ENCODE assay signal across 10 cellular contexts in genomic region chr5:158406884-158407790, GRCh38.
DNase-seq lines count a peak whose midpoint lies in the region; ATAC-seq, FAIRE-seq and TF ChIP-seq lines count a peak whose summit lies in the region.
"Had no signal": no experiment of that assay in that cellular context is flagged by ENCODE, and none has a peak within 500 bp of the region (broad histone marks: within the 10 kb centered on the region; RNA-seq: fewer than 3 reads in every experiment).

No MANE protein-coding gene starts in this region.

- TF ChIP-seq POLR2A in K562 (conservative IDR thresholded peaks at IDR 0.05) = no peak

- H3K4me1 Mint-ChIP-seq in activated naive CD4-positive, alpha-beta T cell treated with anti-CD3 and anti-CD28 coated beads, Interleukin-2, amount 10 ng/mL, durations not matched to agents 7 days and 5 days = no peaks in the 10 kb centered on the region

- CTCF ChIA-PET in activated naive CD4-positive, alpha-beta T cell treated with anti-CD3 and anti-CD28 coated beads, Interleukin-2, amount 10 ng/mL, durations not matched to agents 7 days and 5 days (lab: Charles Lee) = interaction anchor here (0.5 kb wide), 1 partner anchor 41 kb away, joined by 3 read pairs; no protein-coding TSS in a partner anchor
- CTCF ChIA-PET in K562 (lab: Yijun Ruan, JAX; ENCODE audit: low intra/inter-chr PET ratio) = no interaction called here

- H3K4me1 ChIP-seq in K562 (replicated peaks in 1 of 2; ENCODE audit: control insufficient read depth in 2 of 2, insufficient read depth in 2 of 2, low read length in 2 of 2) = no peaks in the 10 kb centered on the region
- H3K4me1 ChIP-seq in smooth muscle cell (ENCODE audit: low read depth) = no peaks in the 10 kb centered on the region

- H4K20me1 ChIP-seq in K562 (replicated peaks; ENCODE audit: control insufficient read depth, insufficient read depth, low read length) = no peaks in the 10 kb centered on the region
- no peaks in the 10 kb centered on the region for H4K20me1 ChIP-seq in smooth muscle cell (ENCODE audit: low read depth)

- H3K9ac ChIP-seq in K562 (ENCODE audit: insufficient read depth in 1 of 2, low read depth in 2 of 2, low read length in 2 of 2) (no peak overlapping the region), smooth muscle cell (ENCODE audit: low read depth) (peak overlapping the region; percentile 60)

- H3K79me2 ChIP-seq in K562 (ENCODE audit: control insufficient read depth, insufficient read depth, low read length) (no peaks in the 10 kb centered on the region), smooth muscle cell (ENCODE audit: low read depth) (no peaks in the 10 kb centered on the region)

- BruUV-seq in K562 (replicated peaks; lab: Mats Ljungman, UMichigan) = no TSS peak

- H3K27ac ChIP-seq in K562 (ENCODE audit: extremely low read depth, low read depth, low read length) = no peak overlapping the region
- H3K27ac ChIP-seq in smooth muscle cell (ENCODE audit: low read depth) = peak overlapping the region; percentile 90

- H3K36me3 ChIP-seq in K562 (ENCODE audit: control insufficient read depth, insufficient read depth, low read length) (no peaks in the 10 kb centered on the region), smooth muscle cell (ENCODE audit: low read depth) (no peaks in the 10 kb centered on the region)

- H3K27ac Mint-ChIP-seq in activated naive CD4-positive, alpha-beta T cell treated with anti-CD3 and anti-CD28 coated beads, Interleukin-2, amount 50 U/mL, for 72 hours = no peak overlapping the region
- H3K27ac Mint-ChIP-seq in activated naive CD4-positive, alpha-beta T cell treated with anti-CD3 and anti-CD28 coated beads, Interleukin-2, amount 10 ng/mL, durations not matched to agents 7 days and 5 days = no peak overlapping the region

- in situ Hi-C loops in K562 (cut with MboI) = no loop called here

- POLR2A ChIA-PET in K562 (lab: Yijun Ruan, JAX) = no interaction called here

- under 1% methylated on average over 4 of the region's 4 CpGs for WGBS in K562 (ENCODE audit: insufficient coverage, low coverage, missing lambda C conversion rate)
- WGBS in smooth muscle cell (ENCODE audit: low lambda C conversion rate) = 46% methylated on average over 4 of the region's 4 CpGs

- no peak for FAIRE-seq in K562 (lab: Jason Lieb, UNC)

- H3K4me2 ChIP-seq in K562 (ENCODE audit: insufficient read depth, low read length) (no peak overlapping the region), smooth muscle cell (peak overlapping the region; percentile 52)

- DNase-seq in activated naive CD4-positive, alpha-beta T cell treated with anti-CD3 and anti-CD28 coated beads, Interleukin-2, amount 50 U/mL, for 72 hours (ENCODE audit: low spot score in 2 of 2) = no peak
- no peak for DNase-seq in activated naive CD4-positive, alpha-beta T cell treated with anti-CD3 and anti-CD28 coated beads, Interleukin-2, amount 10 ng/mL, durations not matched to agents 7 days and 5 days
- no peak for DNase-seq in K562 (ENCODE audit: extremely low read depth in 1 of 4, low spot score in 3 of 4)
- DNase-seq in smooth muscle cell (lab: John Stamatoyannopoulos, UW; ENCODE audit: unreplicated experiment) = no peak
- no peak for DNase-seq in stimulated activated CD4-positive, alpha-beta T cell treated with anti-CD3 and anti-CD28 coated beads, Interleukin-4, amount 100 ng/mL, for 1 hour
- DNase-seq: activated naive CD4-positive, alpha-beta T cell treated with anti-CD3 and anti-CD28 coated beads, Interleukin-2, amount 50 U/mL, for 16 hours; foreskin melanocyte had no signal

- no peaks in the 10 kb centered on the region for H3K27me3 Mint-ChIP-seq in activated naive CD4-positive, alpha-beta T cell treated with anti-CD3 and anti-CD28 coated beads, Interleukin-2, amount 10 ng/mL, durations not matched to agents 7 days and 5 days

- no peak overlapping the region for H3K4me3 Mint-ChIP-seq in activated naive CD4-positive, alpha-beta T cell treated with anti-CD3 and anti-CD28 coated beads, Interleukin-2, amount 10 ng/mL, durations not matched to agents 7 days and 5 days

- H2AFZ ChIP-seq in K562 (ENCODE audit: low read depth, low read length) (no peak overlapping the region), smooth muscle cell (ENCODE audit: low read depth) (no peak overlapping the region)

- no peak for TF ChIP-seq RAD21 in K562 (CRISPR knock-in tag; conservative IDR thresholded peaks at IDR 0.05 in 1 of 2, IDR thresholded peaks at IDR 0.05 in 1 of 2)

- no peak for TF ChIP-seq CTCF in K562 (IDR thresholded peaks at IDR 0.05 in 2 of 3, conservative IDR thresholded peaks at IDR 0.05 in 1 of 3; ENCODE audit: insufficient read depth in 2 of 3, low read depth in 1 of 3, low read length in 3 of 3)
- TF ChIP-seq CTCF in smooth muscle cell (IDR thresholded peaks at IDR 0.05; ENCODE audit: borderline replicate concordance, insufficient read depth, poor library complexity, severe bottlenecking) = no peak

- intact Hi-C loops in K562 (cut with micrococcal nuclease) = no loop called here

- ATAC-seq in activated naive CD4-positive, alpha-beta T cell treated with anti-CD3 and anti-CD28 coated beads, Interleukin-2, amount 50 U/mL, for 72 hours = peak; percentile 48 to 97
- ATAC-seq in HG03469 (IDR thresholded peaks at IDR 0.05; ENCODE audit: unreplicated experiment) (peak; percentile 40), K562 (no peak), GM19328 (IDR thresholded peaks at IDR 0.05; ENCODE audit: unreplicated experiment) (no peak), GM21786 (IDR thresholded peaks at IDR 0.05; ENCODE audit: unreplicated experiment) (no peak)

- H3F3A ChIP-seq in smooth muscle cell (ENCODE audit: low read depth) = peaks cover 5% of the 10 kb centered on the region

- H3K4me3 ChIP-seq in K562 = no peak overlapping the region
- H3K4me3 ChIP-seq in smooth muscle cell = no peak overlapping the region

- no peak for TF ChIP-seq EP300 in K562 (IDR thresholded peaks at IDR 0.05; ENCODE audit: low read length)

- no peaks in the 10 kb centered on the region; the same call in 1 of the 2 replicates for H3K9me3 ChIP-seq in K562 (replicated peaks; ENCODE audit: control insufficient read depth, insufficient read depth, low read depth, low read length)
- no peaks in the 10 kb centered on the region for H3K9me3 ChIP-seq in smooth muscle cell (replicated peaks; ENCODE audit: low read depth)

- no peaks in the 10 kb centered on the region for H3K9me1 ChIP-seq in K562 (ENCODE audit: control insufficient read depth, insufficient read depth, low read length)

- peaks cover 11 to 25% of the 10 kb centered on the region in 2 donors for H3K36me3 Mint-ChIP-seq in activated naive CD4-positive, alpha-beta T cell treated with anti-CD3 and anti-CD28 coated beads, Interleukin-2, amount 50 U/mL, for 72 hours
- H3K36me3 Mint-ChIP-seq in activated naive CD4-positive, alpha-beta T cell treated with anti-CD3 and anti-CD28 coated beads, Interleukin-2, amount 10 ng/mL, durations not matched to agents 7 days and 5 days = no peaks in the 10 kb centered on the region

- H3K27me3 ChIP-seq in K562 (ENCODE audit: control insufficient read depth in 2 of 2, insufficient read depth in 2 of 2, low read length in 2 of 2) = no peaks in the 10 kb centered on the region
- H3K27me3 ChIP-seq in smooth muscle cell (ENCODE audit: low read depth) = no peaks in the 10 kb centered on the region

- peaks cover 12 to 27% of the 10 kb centered on the region in 2 donors for H3K9me3 Mint-ChIP-seq in activated naive CD4-positive, alpha-beta T cell treated with anti-CD3 and anti-CD28 coated beads, Interleukin-2, amount 50 U/mL, for 72 hours
- H3K9me3 Mint-ChIP-seq in activated naive CD4-positive, alpha-beta T cell treated with anti-CD3 and anti-CD28 coated beads, Interleukin-2, amount 10 ng/mL, durations not matched to agents 7 days and 5 days = peaks cover 8% of the 10 kb centered on the region

TF ChIP-seq in K562, 482 proteins besides CTCF, POLR2A, EP300 and RAD21:
- TF ChIP-seq NFYB (IDR thresholded peaks at IDR 0.05; ENCODE audit: extremely low read depth, insufficient read length) (no peak), ZNF316 (IDR thresholded peaks at IDR 0.05) (peak; percentile 27; the same call in 1 of the 2 replicates), ESRRA (IDR thresholded peaks at IDR 0.05; ENCODE audit: borderline replicate concordance, low read depth) (no peak)

Comparison
In these comparisons a context has a peak if more than half of its experiments do, and no peak if none do; other contexts are left out.
1. ATAC-seq: peak in activated naive CD4-positive, alpha-beta T cell treated with anti-CD3 and anti-CD28 coated beads, Interleukin-2, amount 50 U/mL, for 72 hours (2 of 2) and HG03469 (single experiment); none in K562 (single experiment), GM19328 (single experiment) and GM21786 (single experiment).